In the genomic region with DNA sequence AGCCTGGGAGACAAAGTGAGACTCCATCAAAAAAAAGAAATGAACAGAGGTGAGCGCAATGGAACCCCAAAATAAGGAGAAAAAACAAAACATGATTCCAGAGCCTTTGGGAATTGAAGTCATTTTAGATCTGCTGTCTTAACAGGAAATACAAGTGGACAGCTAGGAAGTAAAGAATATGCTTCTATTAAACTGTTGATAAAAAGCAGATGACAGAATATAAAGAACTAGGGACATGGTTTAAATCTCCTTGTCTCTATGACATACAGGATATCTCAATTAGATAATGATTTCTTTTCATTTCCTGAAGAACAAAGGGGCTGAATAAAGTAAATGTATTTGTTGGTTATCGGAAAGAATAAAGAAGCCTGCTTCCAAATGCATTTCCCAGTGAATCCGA, we compare ENCODE assay signal across 1 cellular context.
TF ChIP-seq lines count a peak whose summit lies in the region.

No MANE protein-coding gene starts in this region.

TF ChIP-seq in SK-N-SH treated with all-trans-retinoic acid at 6 μM for 48 hours, 23 proteins besides CTCF, POLR2A, EP300 and RAD21 (continued from another document):
- TF ChIP-seq ESRRG (CRISPR knock-in tag; IDR thresholded peaks at IDR 0.05), result no peak
